8 cellular contexts compared by ENCODE assay signal in genomic region chr19:14116918-14117578, GRCh38. TPM values are rescaled to one million over a fixed set of nuclear protein-coding genes. Genes with fewer than 3 reads are reported as not detected.
A peak's percentile ranks its signal among the peaks of the same experiment; 100 is the strongest.
DNase-seq lines count a peak whose midpoint lies in the region; ATAC-seq, FAIRE-seq and TF ChIP-seq lines count a peak whose summit lies in the region.

No MANE protein-coding gene starts in this region.

- H3K27ac ChIP-seq in left ventricle myocardium inferior (replicated peaks): peak overlapping the region; percentile 100
- H3K27ac ChIP-seq in gastrocnemius medialis: peak overlapping the region; percentile 95 to 99 (median 96)

- DNase-seq in activated naive CD4-positive, alpha-beta T cell treated with Interleukin-2 at 50 U/mL for 16 hours: peak; percentile 25
- DNase-seq in left ventricle myocardium inferior (peak; percentile 42), gastrocnemius medialis (peak in 1 of 2 donors; percentile 47), middle frontal gyrus (ENCODE audit: extremely low spot score, low spot score) (no peak), medulla oblongata (ENCODE audit: extremely low spot score) (no peak), D721Med (ENCODE audit: insufficient read length, low spot score) (no peak)

- TF ChIP-seq CTCF in left ventricle myocardium inferior (IDR thresholded peaks at IDR 0.05; ENCODE audit: borderline replicate concordance) (no peak), gastrocnemius medialis (IDR thresholded peaks at IDR 0.05 in 4 of 5, conservative IDR thresholded peaks at IDR 0.05 in 1 of 5) (peak in 1 of 5 experiments; percentile 15), D721Med (IDR thresholded peaks at IDR 0.05; ENCODE audit: insufficient read depth, missing control alignments) (no peak)

- no peak for FAIRE-seq in D721Med (lab: Jason Lieb, UNC)

- no peak for TF ChIP-seq POLR2A in gastrocnemius medialis (IDR thresholded peaks at IDR 0.05)

- H3K27me3 ChIP-seq in left ventricle myocardium inferior (ENCODE audit: low read depth) (no peaks in the 10 kb centered on the region), gastrocnemius medialis (no peaks in the 10 kb centered on the region)

- H3K4me3 ChIP-seq in left ventricle myocardium inferior (peak overlapping the region; percentile 95), gastrocnemius medialis (peak overlapping the region; percentile 83 to 99 (median 95))

- ATAC-seq in GM18867 (IDR thresholded peaks at IDR 0.05; ENCODE audit: unreplicated experiment) (peak; percentile 8), HG03280 (IDR thresholded peaks at IDR 0.05; ENCODE audit: unreplicated experiment) (peak; percentile 13), gastrocnemius medialis (no peak)

- no peaks in the 10 kb centered on the region for H3K9me3 ChIP-seq in left ventricle myocardium inferior (replicated peaks)
- H3K9me3 ChIP-seq in gastrocnemius medialis: no peaks in the 10 kb centered on the region

- no peaks in the 10 kb centered on the region for H3K36me3 ChIP-seq in left ventricle myocardium inferior
- no peaks in the 10 kb centered on the region for H3K36me3 ChIP-seq in gastrocnemius medialis

- intact Hi-C loops in left ventricle myocardium inferior (cut with micrococcal nuclease): no loop called here
- intact Hi-C loops in gastrocnemius medialis (cut with DNase I; ENCODE audit: low total_unique reads): loop anchor here (5.0 kb wide), 2 partner anchors 110 to 265 kb away; partner anchors contain the start of gene RFX1

- in situ Hi-C loops in gastrocnemius medialis (cut with MboI; ENCODE audit: low sequenced_read_pairs in 4 of 4): loop anchor here in 1 of 4 donors (5.0 kb wide), 1 partner anchor 35 kb away; no protein-coding TSS in a partner anchor

- H3K4me1 ChIP-seq in left ventricle myocardium inferior (peaks cover 77% of the 10 kb centered on the region), gastrocnemius medialis (peaks cover 66% of the 10 kb centered on the region in 2 donors)

RNA-seq across cellular contexts. Expression of gene PRKACA, which starts 0.5 kb away (rescaled TPM):
- total RNA-seq in left ventricle myocardium inferior (465 TPM), gastrocnemius medialis (100 to 1,000 TPM in 3 of 4 donors, 10 to 100 TPM in 1; 74.7 to 180 (median 147) TPM)

RNA-seq across cellular contexts. Expression of gene ASF1B, which starts 19.3 kb away (rescaled TPM):
- total RNA-seq in left ventricle myocardium inferior (0.96 TPM), gastrocnemius medialis (1 to 10 TPM in 3 of 4 donors, not detected in 1; 1.2 to 4.1 (median 1.5) TPM)

RNA-seq across cellular contexts. Expression of gene SAMD1, which starts 26.5 kb away (rescaled TPM):
- total RNA-seq in left ventricle myocardium inferior (46.7 TPM), gastrocnemius medialis (10 to 100 TPM; 15.1 to 71.8 (median 40.2) TPM)

RNA-seq across cellular contexts. Expression of gene C19orf67, which starts 31.5 kb away (rescaled TPM):
- total RNA-seq in left ventricle myocardium inferior: not detected
- not detected for total RNA-seq in gastrocnemius medialis

RNA-seq across cellular contexts. Expression of gene MISP3, which starts 44.5 kb away (rescaled TPM):
- total RNA-seq in left ventricle myocardium inferior (8.1 TPM), gastrocnemius medialis (1 to 10 TPM; 1.8 to 8.0 (median 5.7) TPM)

Comparison
In these comparisons a context has a peak if more than half of its experiments do, and no peak if none do; other contexts are left out.
1. ATAC-seq: peak in GM18867 (single experiment) and HG03280 (single experiment); none in gastrocnemius medialis (0 of 2).
2. DNase-seq: peak in activated naive CD4-positive, alpha-beta T cell treated with Interleukin-2 at 50 U/mL for 16 hours (single experiment) and left ventricle myocardium inferior (single experiment); none in middle frontal gyrus (single experiment), medulla oblongata (single experiment) and D721Med (single experiment).